Comparison of ENCODE assay signal across 12 cellular contexts in the genomic region with DNA sequence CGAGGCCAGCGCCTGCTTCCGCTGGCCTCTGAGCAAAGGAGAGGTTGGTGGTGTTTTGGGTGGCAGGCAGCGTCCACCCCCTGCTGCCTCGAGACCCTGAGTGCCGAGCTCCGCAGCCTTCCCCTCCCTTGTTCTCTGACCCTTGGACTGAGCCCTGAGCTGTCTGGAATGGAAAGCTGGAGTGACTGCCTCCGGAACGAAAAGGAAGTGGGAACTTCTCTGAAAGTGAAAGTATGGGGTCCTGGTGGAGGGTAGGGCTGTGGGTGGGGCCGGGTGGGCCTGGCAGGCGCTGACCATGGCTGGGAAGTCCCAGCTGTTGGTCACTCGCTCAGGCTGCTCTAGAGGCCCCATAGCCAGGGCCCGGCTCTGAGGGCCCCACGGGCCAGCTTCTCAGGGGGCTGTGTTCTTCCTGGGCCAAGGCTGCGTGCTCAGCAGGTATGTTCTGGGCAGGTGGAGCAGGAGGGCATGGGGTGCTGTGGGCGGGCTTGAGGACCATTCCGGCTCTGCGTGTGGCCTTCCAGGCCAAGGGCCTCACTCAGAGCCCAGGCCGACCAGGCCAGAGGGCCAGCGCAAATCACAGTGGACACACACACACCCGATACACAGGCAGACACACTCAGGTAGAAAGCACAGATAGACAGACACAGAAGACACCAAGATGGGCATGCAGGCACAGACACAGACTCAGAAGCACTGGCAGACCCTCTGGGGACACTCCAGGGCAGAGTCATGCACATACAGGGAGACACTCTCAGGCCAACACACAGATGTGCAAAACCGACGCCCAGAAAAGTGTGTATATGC. TPM values are rescaled to one million over a fixed set of nuclear protein-coding genes. Genes with fewer than 3 reads are reported as not detected.
DNase-seq lines count a peak whose midpoint lies in the region; ATAC-seq, FAIRE-seq and TF ChIP-seq lines count a peak whose summit lies in the region.
"Had no signal": no experiment of that assay in that cellular context is flagged by ENCODE, and none has a peak within 500 bp of the region (broad histone marks: within the 10 kb centered on the region; RNA-seq: fewer than 3 reads in every experiment).

A gene (plus strand): TSS at position 320 of the 804 bp plus-strand sequence. CDS start 5,495 bp downstream, outside the sequence.

- no peaks in the 10 kb centered on the region for H3K9me3 ChIP-seq in liver (ENCODE audit: control insufficient read depth in 4 of 4, low read length in 3 of 4)
- H3K9me3 ChIP-seq in skeletal muscle tissue (ENCODE audit: control insufficient read depth in 3 of 3, low read length in 3 of 3): no peaks in the 10 kb centered on the region

- H3K27me3 ChIP-seq in liver (ENCODE audit: control insufficient read depth in 4 of 4, insufficient read depth in 4 of 4, low read length in 3 of 4): no peaks in the 10 kb centered on the region
- peaks cover 0 to 4% (median 3%) of the 10 kb centered on the region in 3 donors for H3K27me3 ChIP-seq in skeletal muscle tissue (ENCODE audit: control insufficient read depth in 3 of 3, insufficient read depth in 3 of 3, low read length in 3 of 3)
- H3K27me3 ChIP-seq in dorsolateral prefrontal cortex: peaks cover 0 to 26% (median 5%) of the 10 kb centered on the region in 45 donors

- peak; percentile 33 for FAIRE-seq in GM12892 (lab: Jason Lieb, UNC)

- no peak within 1 kb of the TSS for H3K4me3 Mint-ChIP-seq in endothelial cell (ENCODE audit: unreplicated experiment)

- H3K4me1 ChIP-seq in liver (ENCODE audit: control insufficient read depth in 4 of 4, insufficient read depth in 4 of 4, low read length in 3 of 4): peaks cover 11 to 66% (median 37%) of the 10 kb centered on the region in 4 donors
- H3K4me1 ChIP-seq in skeletal muscle tissue (ENCODE audit: control insufficient read depth in 3 of 3, insufficient read depth in 3 of 3, low read length in 3 of 3): peaks cover 5 to 9% (median 7%) of the 10 kb centered on the region in 3 donors

- H3K9ac ChIP-seq in liver (ENCODE audit: low read depth in 1 of 2, low read length in 2 of 2) (peak within 1 kb of the TSS; percentile 15 to 86), skeletal muscle tissue (ENCODE audit: low read depth in 1 of 3, low read length in 3 of 3) (peak within 1 kb of the TSS in 1 of 3 donors; percentile 57)

- H3K27me3 Mint-ChIP-seq in endothelial cell (ENCODE audit: unreplicated experiment): peaks cover 11% of the 10 kb centered on the region

- ATAC-seq in HG03175 (IDR thresholded peaks at IDR 0.05; ENCODE audit: unreplicated experiment): no peak

- no peaks in the 10 kb centered on the region for H3K36me3 Mint-ChIP-seq in endothelial cell (ENCODE audit: low read depth, unreplicated experiment)

- WGBS in liver: 19% methylated on average over 23 of the region's 23 CpGs
- WGBS in lower leg skin, 2 donors: 71 to 83% methylated on average over 17 to 20 of the region's 23 CpGs

- TF ChIP-seq POLR2A in GM12892 (IDR thresholded peaks at IDR 0.05; ENCODE audit: low read depth, low read length) (no peak), lower leg skin (IDR thresholded peaks at IDR 0.05) (no peak)

- DNase-seq in GM12892 (ENCODE audit: insufficient read length) (no peak), endothelial cell (ENCODE audit: low spot score) (no peak), lower leg skin (ENCODE audit: low spot score in 2 of 2) (no peak), NCI-H524 treated with DMSO at 0.1 percent for 48 hours (lab: John Stamatoyannopoulos, UW) (no peak), dorsolateral prefrontal cortex (no peak)
- DNase-seq: AML-193, NCI-H774 had no signal

- H3K4me3 ChIP-seq in liver (ENCODE audit: low read depth in 1 of 3, low read length in 3 of 3) (peak within 1 kb of the TSS; percentile 35 to 79 (median 58)), skeletal muscle tissue (ENCODE audit: low read length in 3 of 3) (peak within 1 kb of the TSS in 1 of 3 donors; percentile 41), lower leg skin (ENCODE audit: low read depth, poor library complexity, severe bottlenecking) (no peak within 1 kb of the TSS), dorsolateral prefrontal cortex (no peak within 1 kb of the TSS)

- H3K4me1 Mint-ChIP-seq in endothelial cell (ENCODE audit: unreplicated experiment): no peaks in the 10 kb centered on the region

- no peak for TF ChIP-seq CTCF in endothelial cell (IDR thresholded peaks at IDR 0.05; ENCODE audit: unreplicated experiment)
- TF ChIP-seq CTCF in liver (IDR thresholded peaks at IDR 0.05; ENCODE audit: low read depth, low read length, missing input control): no peak
- TF ChIP-seq CTCF in lower leg skin (IDR thresholded peaks at IDR 0.05): no peak
- no peak for TF ChIP-seq CTCF in dorsolateral prefrontal cortex (IDR thresholded peaks at IDR 0.05 in 54 of 56, conservative IDR thresholded peaks at IDR 0.05 in 2 of 56; ENCODE audit: low read depth in 1 of 56, partially characterized antibody in 56 of 56)

- H3K27ac Mint-ChIP-seq in endothelial cell (ENCODE audit: unreplicated experiment): peak within 1 kb of the TSS; percentile 30

- TF ChIP-seq RAD21 in liver (IDR thresholded peaks at IDR 0.05): peak in 1 of 2 donors; percentile 14

- peak within 1 kb of the TSS; percentile 78 to 86 for H3K27ac ChIP-seq in liver (ENCODE audit: low read depth in 1 of 2, low read length in 2 of 2)
- H3K27ac ChIP-seq in skeletal muscle tissue (ENCODE audit: low read depth, low read length): peak within 1 kb of the TSS; percentile 28
- no peak within 1 kb of the TSS for H3K27ac ChIP-seq in dorsolateral prefrontal cortex

- intact Hi-C loops in lower leg skin (cut with DNase I; ENCODE audit: low total_unique reads) (no loop called here), dorsolateral prefrontal cortex (cut with DNase I) (loop anchor here in 1 of 2 donors (5.0 kb wide), 1 partner anchor 397 kb away; no protein-coding TSS in a partner anchor)

- H3K36me3 ChIP-seq in liver (ENCODE audit: control insufficient read depth in 4 of 4, insufficient read depth in 3 of 4, low read depth in 1 of 4, low read length in 3 of 4) (no peaks in the 10 kb centered on the region), skeletal muscle tissue (ENCODE audit: control insufficient read depth in 3 of 3, insufficient read depth in 3 of 3, low read length in 3 of 3) (no peaks in the 10 kb centered on the region)

- H3K9me3 Mint-ChIP-seq in endothelial cell (ENCODE audit: unreplicated experiment): no peaks in the 10 kb centered on the region

TF ChIP-seq in liver, 16 proteins besides CTCF, POLR2A, EP300 and RAD21:
- TF ChIP-seq RXRA (IDR thresholded peaks at IDR 0.05) (peak in 1 of 2 donors; percentile 40), TAF1 (conservative IDR thresholded peaks at IDR 0.05) (no peak), SP1 (IDR thresholded peaks at IDR 0.05) (peak; percentile 68), GABPA (IDR thresholded peaks at IDR 0.05 in 1 of 2, conservative IDR thresholded peaks at IDR 0.05 in 1 of 2) (peak in 1 of 2 donors; percentile 19), HNF4A (conservative IDR thresholded peaks at IDR 0.05) (peak; percentile 78 to 80), FOXA2 (IDR thresholded peaks at IDR 0.05) (no peak), JUND (IDR thresholded peaks at IDR 0.05) (no peak), NR2F2 (IDR thresholded peaks at IDR 0.05) (peak; percentile 10), HNF4G (IDR thresholded peaks at IDR 0.05) (peak; percentile 65), FOXA1 (IDR thresholded peaks at IDR 0.05) (no peak), EGR1 (IDR thresholded peaks at IDR 0.05; ENCODE audit: low read depth in 2 of 2) (no peak)
- TF ChIP-seq, protein P1, sequence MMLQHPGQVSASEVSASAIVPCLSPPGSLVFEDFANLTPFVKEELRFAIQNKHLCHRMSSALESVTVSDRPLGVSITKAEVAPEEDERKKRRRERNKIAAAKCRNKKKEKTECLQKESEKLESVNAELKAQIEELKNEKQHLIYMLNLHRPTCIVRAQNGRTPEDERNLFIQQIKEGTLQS (IDR thresholded peaks at IDR 0.05): no peak
- TF ChIP-seq, protein P2, sequence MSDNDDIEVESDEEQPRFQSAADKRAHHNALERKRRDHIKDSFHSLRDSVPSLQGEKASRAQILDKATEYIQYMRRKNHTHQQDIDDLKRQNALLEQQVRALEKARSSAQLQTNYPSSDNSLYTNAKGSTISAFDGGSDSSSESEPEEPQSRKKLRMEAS (IDR thresholded peaks at IDR 0.05): no peak
TF ChIP-seq in liver: peak in this region for 6.

RNA-seq across cellular contexts. Expression of the gene that starts here (rescaled TPM):
- not detected for polyA plus RNA-seq in GM12892 (2012; ENCODE audit: missing spikeins)
- total RNA-seq in endothelial cell (ENCODE audit: unreplicated experiment) (not detected), liver (10 to 100 TPM; 46.8 to 77.8 TPM), skeletal muscle tissue (0.52 TPM), lower leg skin (under 1 TPM in 2 of 4 donors, not detected in 2; 0.64 to 0.75 TPM), dorsolateral prefrontal cortex (under 1 TPM in 3 of 120 experiments, not detected in 117; 0.45 to 0.88 (median 0.49) TPM)
- polyA plus RNA-seq in liver: 10 to 100 TPM; 24.0 to 26.6 TPM
- total RNA-seq: glomerular endothelial cell, SK-MEL-5 had no signal

Comparison
In these comparisons a context has a peak if more than half of its experiments do, and no peak if none do; other contexts are left out.
1. RNA of the gene that starts here (total RNA-seq): 46.8 to 77.8 TPM in liver; 0.64 to 0.75 TPM in lower leg skin, 0.52 TPM in skeletal muscle tissue (single experiment), not detected in endothelial cell (single experiment) and 0.45 to 0.88 TPM in dorsolateral prefrontal cortex; every median in the first group is over 10 times any median in the second.
2. H3K27ac ChIP-seq: peak in liver (2 of 2) and skeletal muscle tissue (single experiment); none in dorsolateral prefrontal cortex (0 of 59).
3. H3K4me3 ChIP-seq: peak in liver (3 of 3); none in lower leg skin (single experiment) and dorsolateral prefrontal cortex (0 of 59).